8 cellular contexts compared by ENCODE assay signal in the genomic region with DNA sequence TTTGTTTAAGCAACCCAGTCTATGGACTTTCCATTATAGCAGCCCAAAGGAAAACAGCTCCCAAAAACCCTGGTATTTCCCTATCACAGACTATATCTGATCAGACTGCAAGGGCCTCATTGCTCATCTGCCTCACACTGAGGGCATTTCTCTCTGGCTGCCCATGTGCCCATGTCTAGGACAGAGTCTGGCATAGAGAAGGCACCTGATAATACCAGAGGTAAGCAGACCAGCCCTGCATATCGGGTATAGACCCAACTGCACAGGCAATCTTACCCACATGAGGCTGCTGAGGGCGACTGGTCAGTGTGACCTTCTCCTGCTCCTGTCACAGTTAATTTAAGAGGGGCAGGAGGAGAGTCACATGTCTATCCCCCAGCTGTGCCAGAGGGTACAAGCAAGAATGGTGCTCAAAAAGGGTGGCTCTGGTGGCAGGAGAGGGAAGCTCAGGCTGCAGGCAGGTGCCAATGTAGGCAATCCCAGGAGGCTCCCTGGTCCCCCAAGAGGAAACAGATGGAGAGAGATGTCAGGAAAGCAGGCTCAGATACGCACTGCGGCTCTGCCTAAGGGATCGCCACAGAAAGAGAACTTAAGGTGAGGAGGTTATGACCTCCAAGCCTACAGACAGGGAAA. TPM values are rescaled to one million over a fixed set of nuclear protein-coding genes. Genes with fewer than 3 reads are reported as not detected.
A peak's percentile ranks its signal among the peaks of the same experiment; 100 is the strongest.
DNase-seq lines count a peak whose midpoint lies in the region; ATAC-seq and TF ChIP-seq lines count a peak whose summit lies in the region.

No MANE protein-coding gene starts in this region.

- peaks cover 77% of the 10 kb centered on the region for H3K4me1 Mint-ChIP-seq in chondrocyte (ENCODE audit: low read depth)
- H3K4me1 Mint-ChIP-seq in natural killer cell treated with Interleukin-12 subunit alpha and Interleukin-12 subunit beta and Interleukin-15 and Interleukin-18, amount 100 ng/mL, for 72 hours (ENCODE audit: low read depth in 2 of 2) = peaks cover 71 to 76% of the 10 kb centered on the region in 2 donors

- H3K27me3 Mint-ChIP-seq in chondrocyte (ENCODE audit: low read depth) = no peaks in the 10 kb centered on the region
- no peaks in the 10 kb centered on the region for H3K27me3 Mint-ChIP-seq in natural killer cell treated with Interleukin-12 subunit alpha and Interleukin-12 subunit beta and Interleukin-15 and Interleukin-18, amount 100 ng/mL, for 72 hours

- peak; percentile 83 for DNase-seq in D341Med (ENCODE audit: low spot score)
- DNase-seq in NCI-H2171 treated with DMSO at 0.1 percent for 48 hours (lab: John Stamatoyannopoulos, UW) = peak; percentile 83
- DNase-seq in chondrocyte (ENCODE audit: low spot score) = no peak
- no peak for DNase-seq in natural killer cell treated with Interleukin-12 subunit alpha and Interleukin-12 subunit beta and Interleukin-15 and Interleukin-18, amount 100 ng/mL, for 72 hours (ENCODE audit: low spot score)
- DNase-seq in cortex of kidney (lab: John Stamatoyannopoulos, UW) = no peak
- no peak for DNase-seq in H4 (ENCODE audit: low spot score)
- DNase-seq in GF-D8 (lab: John Stamatoyannopoulos, UW) = no peak

- no peaks in the 10 kb centered on the region for H3K9me3 Mint-ChIP-seq in chondrocyte (ENCODE audit: low read depth)
- H3K9me3 Mint-ChIP-seq in natural killer cell treated with Interleukin-12 subunit alpha and Interleukin-12 subunit beta and Interleukin-15 and Interleukin-18, amount 100 ng/mL, for 72 hours = no peaks in the 10 kb centered on the region

- H3K27ac Mint-ChIP-seq in chondrocyte (ENCODE audit: unreplicated experiment) = peak overlapping the region; percentile 100
- peak overlapping the region; percentile 83 to 95 for H3K27ac Mint-ChIP-seq in natural killer cell treated with Interleukin-12 subunit alpha and Interleukin-12 subunit beta and Interleukin-15 and Interleukin-18, amount 100 ng/mL, for 72 hours

- peak overlapping the region; percentile 100 for H3K4me3 Mint-ChIP-seq in chondrocyte (ENCODE audit: unreplicated experiment)
- H3K4me3 Mint-ChIP-seq in natural killer cell treated with Interleukin-12 subunit alpha and Interleukin-12 subunit beta and Interleukin-15 and Interleukin-18, amount 100 ng/mL, for 72 hours = peak overlapping the region; percentile 98

- H3K36me3 Mint-ChIP-seq in chondrocyte (ENCODE audit: low read depth) = peaks cover 5% of the 10 kb centered on the region
- H3K36me3 Mint-ChIP-seq in natural killer cell treated with Interleukin-12 subunit alpha and Interleukin-12 subunit beta and Interleukin-15 and Interleukin-18, amount 100 ng/mL, for 72 hours = peaks cover 11% of the 10 kb centered on the region

- TF ChIP-seq CTCF in chondrocyte (IDR thresholded peaks at IDR 0.05) = peak; percentile 45

- no peak for ATAC-seq in natural killer cell treated with Interleukin-12 subunit alpha and Interleukin-12 subunit beta and Interleukin-15 and Interleukin-18, amount 100 ng/mL, for 72 hours
- ATAC-seq in HG03571 (IDR thresholded peaks at IDR 0.05; ENCODE audit: unreplicated experiment) = no peak

RNA-seq across cellular contexts. Expression of gene CSRNP1, which starts 3.1 kb away (rescaled TPM):
- total RNA-seq in chondrocyte = 15.2 to 22.3 TPM (median 21.2 TPM) in 3 replicates
- 10 to 100 TPM; 10.8 to 18.4 TPM for total RNA-seq in natural killer cell treated with Interleukin-12 subunit alpha and Interleukin-12 subunit beta and Interleukin-15 and Interleukin-18, amount 100 ng/mL, for 72 hours
- total RNA-seq in H4 (2014; rRNA removed; shearing (Covaris generic)) = 3.8 and 4.3 TPM in 2 replicates

RNA-seq across cellular contexts. Expression of gene XIRP1, which starts 42.1 kb away (rescaled TPM):
- 0.10 TPM in 2 of 3 replicates, not detected in the other for total RNA-seq in chondrocyte
- under 1 TPM; 0.22 to 0.43 TPM for total RNA-seq in natural killer cell treated with Interleukin-12 subunit alpha and Interleukin-12 subunit beta and Interleukin-15 and Interleukin-18, amount 100 ng/mL, for 72 hours
- total RNA-seq in H4 (2014; rRNA removed; shearing (Covaris generic)) = not detected in 2 replicates

RNA-seq across cellular contexts. Expression of gene TTC21A, which starts 42.8 kb away (rescaled TPM):
- total RNA-seq in chondrocyte = 4.5 to 8.1 TPM (median 6.2 TPM) in 3 replicates
- 1 to 10 TPM in 1 of 2 donors, under 1 TPM in 1; 0.12 to 1.8 TPM for total RNA-seq in natural killer cell treated with Interleukin-12 subunit alpha and Interleukin-12 subunit beta and Interleukin-15 and Interleukin-18, amount 100 ng/mL, for 72 hours
- 0.25 and 0.35 TPM in 2 replicates for total RNA-seq in H4 (2014; rRNA removed; shearing (Covaris generic))

RNA-seq across cellular contexts. Expression of gene GORASP1, which starts 42.9 kb away (rescaled TPM):
- 52.8 to 60.9 TPM (median 54.2 TPM) in 3 replicates for total RNA-seq in chondrocyte
- total RNA-seq in natural killer cell treated with Interleukin-12 subunit alpha and Interleukin-12 subunit beta and Interleukin-15 and Interleukin-18, amount 100 ng/mL, for 72 hours = 10 to 100 TPM; 12.9 to 16.6 TPM
- total RNA-seq in H4 (2014; rRNA removed; shearing (Covaris generic)) = 12.3 and 24.4 TPM in 2 replicates

Comparison
In these comparisons a context has a peak if more than half of its experiments do, and no peak if none do; other contexts are left out.
1. DNase-seq: peak in D341Med (single experiment) and NCI-H2171 treated with DMSO at 0.1 percent for 48 hours (single experiment); none in chondrocyte (single experiment), natural killer cell treated with Interleukin-12 subunit alpha and Interleukin-12 subunit beta and Interleukin-15 and Interleukin-18, amount 100 ng/mL, for 72 hours (single experiment), cortex of kidney (single experiment), H4 (single experiment) and GF-D8 (single experiment).